11 cellular contexts compared by ENCODE assay signal in genomic region chr7:80858141-80858903, GRCh38.
DNase-seq lines count a peak whose midpoint lies in the region; ATAC-seq, FAIRE-seq and TF ChIP-seq lines count a peak whose summit lies in the region.
"Had no signal": no experiment of that assay in that cellular context is flagged by ENCODE, and none has a peak within 500 bp of the region (broad histone marks: within the 10 kb centered on the region; RNA-seq: fewer than 3 reads in every experiment).

No MANE protein-coding gene starts in this region.

- H3K36me3 Mint-ChIP-seq in osteocyte (ENCODE audit: unreplicated experiment): peaks cover 6% of the 10 kb centered on the region
- H3K36me3 Mint-ChIP-seq in glutamatergic neuron (ENCODE audit: unreplicated experiment): peaks cover 11% of the 10 kb centered on the region

- H3K36me3 ChIP-seq in mammary epithelial cell (ENCODE audit: insufficient read depth, low read length) (peaks cover 7% of the 10 kb centered on the region), HAP-1 (replicated peaks) (no peaks in the 10 kb centered on the region)

- H4K20me1 ChIP-seq in mammary epithelial cell (ENCODE audit: insufficient read depth, low read length): no peaks in the 10 kb centered on the region

- no peak for FAIRE-seq in GM12891 (lab: Jason Lieb, UNC)
- FAIRE-seq: colon had no signal

- H3K9me3 ChIP-seq in mammary epithelial cell (replicated peaks; ENCODE audit: insufficient read depth, low read length) (no peaks in the 10 kb centered on the region), HAP-1 (no peaks in the 10 kb centered on the region)

- H3K9me3 Mint-ChIP-seq in osteocyte (ENCODE audit: unreplicated experiment): peaks cover 12% of the 10 kb centered on the region
- peaks cover 3% of the 10 kb centered on the region for H3K9me3 Mint-ChIP-seq in glutamatergic neuron (ENCODE audit: unreplicated experiment)

- no peak overlapping the region for H3K9ac ChIP-seq in mammary epithelial cell (ENCODE audit: insufficient read depth, low read length)

- BruUV-seq in mammary epithelial cell (replicated peaks; lab: Mats Ljungman, UMichigan): no TSS peak

- peak overlapping the region; percentile 47 for H3K27ac Mint-ChIP-seq in osteocyte (ENCODE audit: unreplicated experiment)
- H3K27ac Mint-ChIP-seq in glutamatergic neuron (ENCODE audit: unreplicated experiment): no peak overlapping the region

- H3K27me3 ChIP-seq in mammary epithelial cell (ENCODE audit: insufficient read depth, low read length): no peaks in the 10 kb centered on the region
- H3K27me3 ChIP-seq in HAP-1 (ENCODE audit: low read depth): no peaks in the 10 kb centered on the region

- DNase-seq in GM12891 (ENCODE audit: insufficient read length, low spot score): no peak
- no peak for DNase-seq in mammary epithelial cell
- DNase-seq in osteocyte (ENCODE audit: extremely low spot score, unreplicated experiment): no peak
- DNase-seq in HAP-1 (ENCODE audit: low spot score in 2 of 2): no peak
- DNase-seq in glutamatergic neuron: no peak
- DNase-seq in AG08396 (ENCODE audit: low spot score): no peak
- DNase-seq in T-helper 1 cell: no peak
- DNase-seq: DND-41, NCI-H146 had no signal

- H3K4me1 Mint-ChIP-seq in osteocyte (ENCODE audit: unreplicated experiment) (peaks cover 25% of the 10 kb centered on the region), glutamatergic neuron (ENCODE audit: low read depth, unreplicated experiment) (peaks cover 5% of the 10 kb centered on the region)

- TF ChIP-seq CTCF in mammary epithelial cell (conservative IDR thresholded peaks at IDR 0.05 in 1 of 2, IDR thresholded peaks at IDR 0.05 in 1 of 2; ENCODE audit: extremely low read depth in 1 of 2, insufficient read depth in 1 of 2, low read depth in 1 of 2, low read length in 2 of 2) (no peak), osteocyte (IDR thresholded peaks at IDR 0.05) (no peak), glutamatergic neuron (IDR thresholded peaks at IDR 0.05; ENCODE audit: partially characterized antibody, unreplicated experiment) (no peak)

- H3K4me3 ChIP-seq in mammary epithelial cell (replicated peaks in 1 of 3; ENCODE audit: insufficient read depth in 1 of 3, low read depth in 2 of 3, low read length in 3 of 3) (no peak overlapping the region), HAP-1 (no peak overlapping the region)

- no peak overlapping the region for H2AFZ ChIP-seq in mammary epithelial cell (ENCODE audit: low read depth, low read length)

- H3K4me3 Mint-ChIP-seq in osteocyte (ENCODE audit: unreplicated experiment) (no peak overlapping the region), glutamatergic neuron (ENCODE audit: unreplicated experiment) (no peak overlapping the region)

- WGBS in mammary epithelial cell (ENCODE audit: low coverage, missing lambda C conversion rate): 51% methylated on average over 3 of the region's 3 CpGs

- TF ChIP-seq POLR2A in GM12891 (IDR thresholded peaks at IDR 0.05; ENCODE audit: low read depth, low read length): no peak

- ATAC-seq in HG03025 (IDR thresholded peaks at IDR 0.05; ENCODE audit: low FRiP score, unreplicated experiment): peak; percentile 85

- H3K4me1 ChIP-seq in mammary epithelial cell (ENCODE audit: insufficient read depth, low read length) (peaks cover 14% of the 10 kb centered on the region), HAP-1 (peaks cover 17% of the 10 kb centered on the region)

- CTCF ChIA-PET in mammary epithelial cell (lab: Charles Lee; ENCODE audit: low non-redundant PET): interaction anchor here (0.6 kb wide), 1 partner anchor 595 kb away, joined by 3 read pairs; no protein-coding TSS in a partner anchor

- peak overlapping the region; percentile 55 for H3K4me2 ChIP-seq in mammary epithelial cell (ENCODE audit: insufficient read depth, low read depth, low read length)

- in situ Hi-C loops in mammary epithelial cell (cut with MboI; ENCODE audit: low sequenced_read_pairs in 2 of 2): no loop called here
- in situ Hi-C loops in HAP-1 (cut with MboI; ENCODE audit: low sequenced_read_pairs): no loop called here

- dilution Hi-C loops in mammary epithelial cell (cut with HindIII; ENCODE audit: low sequenced_read_pairs): no loop called here

- peaks cover 95% of the 10 kb centered on the region for H3K79me2 ChIP-seq in mammary epithelial cell (ENCODE audit: insufficient read depth, low read length)

- H3K27me3 Mint-ChIP-seq in osteocyte (ENCODE audit: unreplicated experiment): no peaks in the 10 kb centered on the region
- no peaks in the 10 kb centered on the region for H3K27me3 Mint-ChIP-seq in glutamatergic neuron (ENCODE audit: unreplicated experiment)

- intact Hi-C loops in mammary epithelial cell (cut with micrococcal nuclease): no loop called here

- H3K27ac ChIP-seq in mammary epithelial cell (ENCODE audit: insufficient read depth, low read depth, low read length): peak overlapping the region; percentile 19

TF ChIP-seq in GM12891, 5 proteins besides CTCF, POLR2A, EP300 and RAD21:
- no peak for TF ChIP-seq POU2F2 (IDR thresholded peaks at IDR 0.05; ENCODE audit: low read depth, low read length)
- 0 out of 2 replicates have a peak, but pooled peaks have one; percentile 16 for TF ChIP-seq SPI1 (IDR thresholded peaks at IDR 0.05; ENCODE audit: low read depth, low read length)
